Comparison of ENCODE assay signal across 21 cellular contexts in the genomic region with DNA sequence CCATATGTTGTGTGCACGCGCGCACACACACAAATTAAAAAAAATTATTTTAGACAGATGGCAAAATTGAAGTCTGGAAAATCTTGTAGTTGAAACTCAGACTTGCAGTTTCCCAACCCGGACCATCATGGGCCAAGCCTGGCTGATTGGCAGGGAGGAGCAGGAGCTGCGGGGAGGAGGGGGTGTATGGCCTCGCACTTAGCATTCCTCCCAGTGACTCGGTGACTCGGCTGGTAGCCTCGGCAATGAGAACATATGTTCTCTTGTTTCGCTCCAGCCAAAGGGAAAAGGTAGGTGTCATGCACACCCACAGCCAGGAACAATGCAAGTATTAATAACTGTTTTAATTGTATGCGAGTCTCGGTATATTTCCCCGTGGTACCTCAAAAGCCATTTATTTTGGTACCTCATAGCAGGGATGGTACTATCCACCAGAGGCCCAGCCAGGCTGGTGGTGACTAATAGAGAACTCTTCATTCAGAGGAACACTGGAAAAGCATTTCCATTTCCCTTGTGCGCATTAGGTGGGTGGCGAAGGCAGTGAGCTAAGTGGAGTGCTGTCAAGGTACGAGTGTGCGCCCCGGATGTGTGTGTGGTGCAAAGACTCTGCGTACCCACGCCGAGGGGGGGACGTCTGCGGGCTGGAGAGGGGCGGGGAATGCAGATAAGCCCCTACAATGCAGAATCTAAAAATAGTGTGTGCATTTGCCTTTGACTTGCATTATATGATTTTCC.
DNase-seq lines count a peak whose midpoint lies in the region; ATAC-seq and TF ChIP-seq lines count a peak whose summit lies in the region.
"Had no signal": no experiment of that assay in that cellular context is flagged by ENCODE, and none has a peak within 500 bp of the region (broad histone marks: within the 10 kb centered on the region; RNA-seq: fewer than 3 reads in every experiment).

No MANE protein-coding gene starts in this region.

- no peaks in the 10 kb centered on the region for H3K9me3 ChIP-seq in BE2C
- H3K9me3 ChIP-seq: prostate gland, upper lobe of left lung had no signal

- no peak for ATAC-seq in WTC11
- ATAC-seq in HG03159 (IDR thresholded peaks at IDR 0.05; ENCODE audit: unreplicated experiment), result no peak
- no peak for ATAC-seq in effector memory CD8-positive, alpha-beta T cell (replicated peaks)
- ATAC-seq: naive thymus-derived CD8-positive, alpha-beta T cell had no signal

- no peaks in the 10 kb centered on the region for H3K9me3 Mint-ChIP-seq in WTC11
- H3K9me3 Mint-ChIP-seq in effector memory CD8-positive, alpha-beta T cell, result no peaks in the 10 kb centered on the region
- no peaks in the 10 kb centered on the region for H3K9me3 Mint-ChIP-seq in mesothelial cell of epicardium
- H3K9me3 Mint-ChIP-seq: activated CD4-positive, alpha-beta memory T cell treated with anti-CD3 and anti-CD28 coated beads for 36 hours; activated naive CD4-positive, alpha-beta T cell treated with anti-CD3 and anti-CD28 coated beads for 36 hours; memory B cell; naive thymus-derived CD8-positive, alpha-beta T cell; stimulated activated naive CD8-positive, alpha-beta T cell treated with anti-CD3 and anti-CD28 coated beads, Interleukin-15, Interleukin-2, amounts not matched to agents 100 ng/mL and 50 ng/mL, for 24 hours had no signal

- POLR2A ChIA-PET in WTC11 (lab: Charles Lee), result no interaction called here

- no peak for TF ChIP-seq CTCF in BE2C (IDR thresholded peaks at IDR 0.05; ENCODE audit: low read depth, low read length)
- TF ChIP-seq CTCF in WTC11 (IDR thresholded peaks at IDR 0.05), result no peak
- TF ChIP-seq CTCF in mesothelial cell of epicardium (IDR thresholded peaks at IDR 0.05; ENCODE audit: unreplicated experiment), result no peak

- H3K36me3 Mint-ChIP-seq in WTC11, result no peaks in the 10 kb centered on the region
- H3K36me3 Mint-ChIP-seq in effector memory CD8-positive, alpha-beta T cell (ENCODE audit: insufficient read depth), result no peaks in the 10 kb centered on the region
- no peaks in the 10 kb centered on the region for H3K36me3 Mint-ChIP-seq in mesothelial cell of epicardium
- H3K36me3 Mint-ChIP-seq: activated CD4-positive, alpha-beta memory T cell treated with anti-CD3 and anti-CD28 coated beads for 36 hours; memory B cell; naive thymus-derived CD8-positive, alpha-beta T cell had no signal

- H3K4me3 ChIP-seq in BE2C (ENCODE audit: low read depth, low read length), result no peak overlapping the region
- H3K4me3 ChIP-seq: coronary artery, GM23248, prostate gland, upper lobe of left lung had no signal

- H3K4me1 ChIP-seq in BE2C, result peaks cover 13% of the 10 kb centered on the region; the same call in 1 of the 2 replicates
- H3K4me1 ChIP-seq: prostate gland, upper lobe of left lung had no signal

- DNase-seq in BE2C, result peak; percentile 7
- peak; percentile 31 for DNase-seq in Daoy (ENCODE audit: low read depth)
- no peak for DNase-seq in WTC11 (ENCODE audit: low spot score)
- peak; percentile 81 for DNase-seq in islet precursor cell
- no peak for DNase-seq in activated T-cell treated with anti-CD3 and anti-CD28 coated beads for 4 hours
- DNase-seq in effector memory CD8-positive, alpha-beta T cell, result no peak
- DNase-seq in mesothelial cell of epicardium (ENCODE audit: low spot score in 2 of 2, unreplicated experiment in 2 of 2), result no peak
- DNase-seq: activated CD4-positive, alpha-beta memory T cell treated with anti-CD3 and anti-CD28 coated beads for 36 hours; activated naive CD4-positive, alpha-beta T cell treated with anti-CD3 and anti-CD28 coated beads for 36 hours; GM23248; hippocampal formation; Karpas-422; naive thymus-derived CD8-positive, alpha-beta T cell; small intestine; stimulated activated CD4-positive, alpha-beta T cell treated with anti-CD3 and anti-CD28 coated beads, Interleukin-2, amount 100 ng/mL, for 48 hours; upper lobe of left lung had no signal

- H3K4me3 Mint-ChIP-seq in WTC11, result no peak overlapping the region
- no peak overlapping the region for H3K4me3 Mint-ChIP-seq in effector memory CD8-positive, alpha-beta T cell
- no peak overlapping the region for H3K4me3 Mint-ChIP-seq in mesothelial cell of epicardium
- H3K4me3 Mint-ChIP-seq: activated CD4-positive, alpha-beta memory T cell treated with anti-CD3 and anti-CD28 coated beads for 36 hours; activated naive CD4-positive, alpha-beta T cell treated with anti-CD3 and anti-CD28 coated beads for 36 hours; memory B cell; stimulated activated naive CD8-positive, alpha-beta T cell treated with anti-CD3 and anti-CD28 coated beads, Interleukin-15, Interleukin-2, amounts not matched to agents 100 ng/mL and 50 ng/mL, for 24 hours had no signal

- H3K36me3 ChIP-seq in BE2C, result no peaks in the 10 kb centered on the region
- H3K36me3 ChIP-seq: prostate gland, upper lobe of left lung had no signal

- H3K4me1 Mint-ChIP-seq in WTC11 (peaks cover 30% of the 10 kb centered on the region), mesothelial cell of epicardium (no peaks in the 10 kb centered on the region)
- peaks cover 1 to 9% of the 10 kb centered on the region in 2 donors for H3K4me1 Mint-ChIP-seq in effector memory CD8-positive, alpha-beta T cell (ENCODE audit: low read depth in 2 of 2)

- H3K27ac Mint-ChIP-seq in WTC11, result no peak overlapping the region
- no peak overlapping the region for H3K27ac Mint-ChIP-seq in effector memory CD8-positive, alpha-beta T cell
- H3K27ac Mint-ChIP-seq in mesothelial cell of epicardium, result no peak overlapping the region
- H3K27ac Mint-ChIP-seq: activated CD4-positive, alpha-beta memory T cell treated with anti-CD3 and anti-CD28 coated beads for 36 hours; activated naive CD4-positive, alpha-beta T cell treated with anti-CD3 and anti-CD28 coated beads for 36 hours; memory B cell; naive thymus-derived CD8-positive, alpha-beta T cell; stimulated activated naive CD8-positive, alpha-beta T cell treated with anti-CD3 and anti-CD28 coated beads, Interleukin-15, Interleukin-2, amounts not matched to agents 100 ng/mL and 50 ng/mL, for 24 hours had no signal

- H3K27me3 Mint-ChIP-seq in WTC11 (ENCODE audit: low read depth) (no peaks in the 10 kb centered on the region), mesothelial cell of epicardium (ENCODE audit: low read depth) (peaks cover 52% of the 10 kb centered on the region)
- peaks cover 52 to 80% of the 10 kb centered on the region in 2 donors for H3K27me3 Mint-ChIP-seq in effector memory CD8-positive, alpha-beta T cell

- CTCF ChIA-PET in WTC11 (lab: Charles Lee), result interaction anchor here (1.0 to 1.6 kb wide), 2 partner anchors 25 to 121 kb away, joined by 3 read pairs; no protein-coding TSS in a partner anchor

- H3K27me3 ChIP-seq in BE2C, result no peaks in the 10 kb centered on the region
- H3K27me3 ChIP-seq: upper lobe of left lung had no signal

TF ChIP-seq in WTC11, 78 proteins besides CTCF, POLR2A, EP300 and RAD21:
- TF ChIP-seq SP1 (CRISPR knock-in tag; conservative IDR thresholded peaks at IDR 0.05) (no peak), ZNF263 (CRISPR knock-in tag; IDR thresholded peaks at IDR 0.05; ENCODE audit: low read depth) (peak; percentile 71; the same call in 1 of the 2 replicates)
- TF ChIP-seq, protein P1, sequence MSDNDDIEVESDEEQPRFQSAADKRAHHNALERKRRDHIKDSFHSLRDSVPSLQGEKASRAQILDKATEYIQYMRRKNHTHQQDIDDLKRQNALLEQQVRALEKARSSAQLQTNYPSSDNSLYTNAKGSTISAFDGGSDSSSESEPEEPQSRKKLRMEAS (CRISPR knock-in tag; IDR thresholded peaks at IDR 0.05), result no peak
TF ChIP-seq in WTC11: peak in this region for 1.

Comparison
In these comparisons a context has a peak if more than half of its experiments do, and no peak if none do; other contexts are left out.
1. DNase-seq: peak in BE2C (single experiment), Daoy (single experiment) and islet precursor cell (single experiment); none in WTC11 (single experiment), activated T-cell treated with anti-CD3 and anti-CD28 coated beads for 4 hours (single experiment), effector memory CD8-positive, alpha-beta T cell (0 of 3) and mesothelial cell of epicardium (0 of 2).